ENCODE assay signal across 9 cellular contexts in genomic region chr12:57001448-57001906, GRCh38. TPM values are rescaled to one million over a fixed set of nuclear protein-coding genes. Genes with fewer than 3 reads are reported as not detected.
A peak's percentile ranks its signal among the peaks of the same experiment; 100 is the strongest.
DNase-seq lines count a peak whose midpoint lies in the region; ATAC-seq and TF ChIP-seq lines count a peak whose summit lies in the region.
"Had no signal": no experiment of that assay in that cellular context is flagged by ENCODE, and none has a peak within 500 bp of the region (broad histone marks: within the 10 kb centered on the region; RNA-seq: fewer than 3 reads in every experiment).

No MANE protein-coding gene starts in this region.

- DNase-seq in NCI-H1105 treated with DMSO at 0.1 percent for 48 hours (lab: John Stamatoyannopoulos, UW) (peak; percentile 8), NCI-H1105 (lab: John Stamatoyannopoulos, UW) (no peak), MV-4-11 (lab: John Stamatoyannopoulos, UW) (peak; percentile 31), mucosa of descending colon (peak; percentile 60 to 83 (median 80))
- peak; percentile 79 for DNase-seq in activated CD4-positive, alpha-beta T cell treated with anti-CD3 and anti-CD28 coated beads, Interleukin-2, amount 50 U/mL, for 1 hour
- peak; percentile 65 for DNase-seq in effector CD8-positive, alpha-beta T cell (lab: John Stamatoyannopoulos, UW)
- DNase-seq in stimulated activated CD8-positive, alpha-beta memory T cell treated with anti-CD3 and anti-CD28 coated beads, Interleukin-7, amount 100 ng/mL, for 24 hours (ENCODE audit: low read depth): peak; percentile 41

- ATAC-seq in mucosa of descending colon (peak; percentile 78), HG03175 (IDR thresholded peaks at IDR 0.05; ENCODE audit: unreplicated experiment) (no peak)

- intact Hi-C loops in mucosa of descending colon (cut with DNase I, micrococcal nuclease): no loop called here

- no peak overlapping the region for H3K4me3 ChIP-seq in mucosa of descending colon
- H3K4me3 ChIP-seq: BLaER1 had no signal

- no peaks in the 10 kb centered on the region for H3K36me3 ChIP-seq in mucosa of descending colon (ENCODE audit: low read depth)

- TF ChIP-seq CTCF in mucosa of descending colon (IDR thresholded peaks at IDR 0.05): peak; percentile 45

- no peaks in the 10 kb centered on the region for H3K9me3 ChIP-seq in mucosa of descending colon
- H3K9me3 ChIP-seq: BLaER1 had no signal

- peaks cover 8% of the 10 kb centered on the region for H3K4me1 ChIP-seq in mucosa of descending colon (ENCODE audit: low read depth)

RNA-seq across cellular contexts. Expression of gene ZBTB39, which starts 4.9 kb away (rescaled TPM):
- total RNA-seq in mucosa of descending colon: 1 to 10 TPM; 3.5 to 8.6 (median 4.6) TPM

RNA-seq across cellular contexts. Expression of gene TAC3, which starts 14.9 kb away (rescaled TPM):
- total RNA-seq in mucosa of descending colon: 1 to 10 TPM in 2 of 3 donors, under 1 TPM in 1; 0.81 to 2.0 (median 1.8) TPM

RNA-seq across cellular contexts. Expression of gene RDH16, which starts 44.1 kb away (rescaled TPM):
- under 1 TPM; 0.14 to 0.28 (median 0.19) TPM for total RNA-seq in mucosa of descending colon

RNA-seq across cellular contexts. Expression of gene MYO1A, which starts 48.5 kb away (rescaled TPM):
- total RNA-seq in mucosa of descending colon: 100 to 1,000 TPM; 167 to 444 (median 219) TPM
